ENCODE assay signal across 8 cellular contexts in the genomic region with DNA sequence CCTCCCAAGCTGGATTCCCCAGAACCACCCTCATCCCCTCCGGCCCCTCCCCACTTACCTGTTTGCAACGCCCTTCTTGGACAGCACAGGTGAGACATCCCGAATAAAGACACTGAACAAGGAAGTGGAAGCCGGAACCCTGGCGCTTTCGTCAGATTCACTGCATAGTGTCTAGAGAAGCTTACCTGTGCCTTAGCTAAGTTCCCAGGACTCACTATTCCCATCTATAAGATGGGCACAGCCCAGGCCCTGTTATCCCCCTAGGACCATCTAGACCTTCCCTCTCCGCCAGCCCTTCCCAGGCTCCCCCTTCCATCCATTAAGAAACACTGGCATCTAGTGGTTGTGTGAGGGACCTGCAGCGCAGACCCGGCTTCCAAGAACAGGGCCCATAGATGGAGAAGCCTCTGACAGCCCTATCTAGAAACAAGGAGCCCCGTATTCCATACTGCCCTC. TPM values are rescaled to one million over a fixed set of nuclear protein-coding genes. Genes with fewer than 3 reads are reported as not detected.
DNase-seq lines count a peak whose midpoint lies in the region; ATAC-seq and TF ChIP-seq lines count a peak whose summit lies in the region.

No MANE protein-coding gene starts in this region.

- H3K27ac ChIP-seq in RWPE2 (ENCODE audit: poor library complexity, severe bottlenecking) (no peak overlapping the region), left ventricle myocardium inferior (replicated peaks) (no peak overlapping the region)

- DNase-seq in ELR (ENCODE audit: low read depth) (peak; percentile 71), M059J (ENCODE audit: low read depth) (peak; percentile 53), RWPE2 (ENCODE audit: low spot score) (no peak), adipocyte (ENCODE audit: low read depth) (peak; percentile 75), left ventricle myocardium inferior (peak; percentile 29), renal cortical epithelial cell (ENCODE audit: low read depth) (peak; percentile 34), T-helper 9 cell (no peak)

- no peaks in the 10 kb centered on the region for H3K36me3 ChIP-seq in RWPE2 (ENCODE audit: low read depth)
- H3K36me3 ChIP-seq in adipocyte (ENCODE audit: control insufficient read depth, insufficient read depth, low read length, severe bottlenecking), result no peaks in the 10 kb centered on the region
- no peaks in the 10 kb centered on the region for H3K36me3 ChIP-seq in left ventricle myocardium inferior

- no peaks in the 10 kb centered on the region for H3K9me3 ChIP-seq in RWPE2 (ENCODE audit: severe bottlenecking)
- H3K9me3 ChIP-seq in adipocyte (ENCODE audit: control insufficient read depth, low read length), result no peaks in the 10 kb centered on the region
- H3K9me3 ChIP-seq in left ventricle myocardium inferior (replicated peaks), result no peaks in the 10 kb centered on the region

- H3K4me1 ChIP-seq in RWPE2 (ENCODE audit: insufficient read depth, poor library complexity, severe bottlenecking), result no peaks in the 10 kb centered on the region
- no peaks in the 10 kb centered on the region for H3K4me1 ChIP-seq in adipocyte (ENCODE audit: control insufficient read depth, insufficient read depth, low read length)
- H3K4me1 ChIP-seq in left ventricle myocardium inferior, result no peaks in the 10 kb centered on the region

- ATAC-seq in RWPE2 (ENCODE audit: low read depth) (peak; percentile 84), GM21786 (IDR thresholded peaks at IDR 0.05; ENCODE audit: unreplicated experiment) (no peak)

- no peak overlapping the region for H3K9ac ChIP-seq in adipocyte (ENCODE audit: low read length)

- H3K27me3 ChIP-seq in RWPE2 (ENCODE audit: insufficient read depth, poor library complexity, severe bottlenecking) (peaks cover 21% of the 10 kb centered on the region), adipocyte (replicated peaks; ENCODE audit: control insufficient read depth, insufficient read depth, low read length) (peaks cover 56% of the 10 kb centered on the region), left ventricle myocardium inferior (ENCODE audit: low read depth) (peaks cover 81% of the 10 kb centered on the region)

- intact Hi-C loops in left ventricle myocardium inferior (cut with micrococcal nuclease), result loop anchor here (5.0 kb wide), 1 partner anchor 744 kb away; no protein-coding TSS in a partner anchor

- no peak overlapping the region for H3K4me3 ChIP-seq in RWPE2 (ENCODE audit: severe bottlenecking)
- no peak overlapping the region for H3K4me3 ChIP-seq in adipocyte (ENCODE audit: low read length)
- no peak overlapping the region for H3K4me3 ChIP-seq in left ventricle myocardium inferior

- peak; percentile 81 for TF ChIP-seq CTCF in RWPE2 (IDR thresholded peaks at IDR 0.05; ENCODE audit: poor library complexity, severe bottlenecking)
- TF ChIP-seq CTCF in left ventricle myocardium inferior (IDR thresholded peaks at IDR 0.05; ENCODE audit: borderline replicate concordance), result peak; percentile 87

RNA-seq across cellular contexts. Expression of a gene that starts 26.9 kb away (rescaled TPM):
- total RNA-seq in M059J (2014; rRNA removed; shearing (Covaris generic)), result 421 and 515 TPM in 2 replicates
- total RNA-seq in left ventricle myocardium inferior, result 702 TPM
- 321 and 436 TPM in 2 replicates for total RNA-seq in renal cortical epithelial cell

RNA-seq across cellular contexts. Expression of a gene that starts 36.8 kb away (rescaled TPM):
- 0.15 TPM in 2 replicates for total RNA-seq in M059J (2014; rRNA removed; shearing (Covaris generic))
- 28.1 TPM for total RNA-seq in left ventricle myocardium inferior
- total RNA-seq in renal cortical epithelial cell, result under 0.01 and 0.60 TPM in 2 replicates

Comparison
In these comparisons a context has a peak if more than half of its experiments do, and no peak if none do; other contexts are left out.
1. DNase-seq: peak in ELR (single experiment), M059J (single experiment), adipocyte (single experiment), left ventricle myocardium inferior (single experiment) and renal cortical epithelial cell (single experiment); none in RWPE2 (single experiment) and T-helper 9 cell (single experiment).
2. RNA of a gene that starts 36.8 kb away (total RNA-seq): 28.1 TPM in left ventricle myocardium inferior (single experiment); under 0.01 to 0.60 TPM in renal cortical epithelial cell and 0.15 TPM in M059J; every median in the first group is over 10 times any median in the second.